17 cellular contexts compared by ENCODE assay signal in the genomic region with DNA sequence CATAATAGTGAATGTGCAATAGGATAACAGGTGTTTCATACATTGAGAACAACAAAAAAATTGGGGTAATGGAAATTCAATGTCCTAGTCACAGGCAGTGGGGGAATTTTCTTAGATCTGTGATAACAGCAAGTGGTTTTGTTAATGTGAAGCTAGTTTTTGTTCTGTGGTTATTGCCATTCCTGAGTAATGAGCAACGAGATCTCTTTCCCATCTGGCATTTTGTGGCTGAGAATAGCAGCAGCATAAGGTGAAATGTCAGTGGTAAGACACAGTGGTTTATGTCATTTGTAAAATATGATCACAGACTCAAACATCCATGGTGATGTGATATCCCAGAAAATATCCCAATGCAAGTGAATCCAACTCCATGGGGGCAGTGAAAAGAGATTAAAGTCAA.
DNase-seq lines count a peak whose midpoint lies in the region; TF ChIP-seq lines count a peak whose summit lies in the region.
"Had no signal": no experiment of that assay in that cellular context is flagged by ENCODE, and none has a peak within 500 bp of the region (broad histone marks: within the 10 kb centered on the region; RNA-seq: fewer than 3 reads in every experiment).

No MANE protein-coding gene starts in this region.

- in situ Hi-C loops in astrocyte of the spinal cord (cut with HindIII; ENCODE audit: low sequenced_read_pairs) = no loop called here

- no peaks in the 10 kb centered on the region for H3K36me3 Mint-ChIP-seq in osteocyte (ENCODE audit: unreplicated experiment)
- H3K36me3 Mint-ChIP-seq in CD4-positive, alpha-beta memory T cell = no peaks in the 10 kb centered on the region
- H3K36me3 Mint-ChIP-seq: natural killer cell treated with Interleukin-12 subunit alpha and Interleukin-12 subunit beta and Interleukin-15 and Interleukin-18, amount 100 ng/mL, for 72 hours had no signal

- no peaks in the 10 kb centered on the region for H3K36me3 ChIP-seq in CD4-positive, alpha-beta memory T cell (ENCODE audit: insufficient read depth, low read length)
- H3K36me3 ChIP-seq: right lobe of liver had no signal

- H3K4me1 Mint-ChIP-seq in osteocyte (ENCODE audit: unreplicated experiment) = no peaks in the 10 kb centered on the region
- H3K4me1 Mint-ChIP-seq in CD4-positive, alpha-beta memory T cell = no peaks in the 10 kb centered on the region
- H3K4me1 Mint-ChIP-seq: activated naive CD8-positive, alpha-beta T cell treated with anti-CD3 and anti-CD28 coated beads, Interleukin-2, amount 50 U/mL, for 24 hours had no signal

- intact Hi-C loops in CD4-positive, alpha-beta memory T cell (cut with micrococcal nuclease) = no loop called here

- POLR2A ChIA-PET in CD4-positive, alpha-beta memory T cell (lab: Charles Lee; ENCODE audit: partially characterized antibody) = no interaction called here

- H3K4me3 ChIP-seq in astrocyte of the spinal cord (ENCODE audit: low read depth, low read length) = no peak overlapping the region
- H3K4me3 ChIP-seq in CD4-positive, alpha-beta memory T cell (ENCODE audit: low read length in 2 of 2) = no peak overlapping the region
- H3K4me3 ChIP-seq: dorsolateral prefrontal cortex, K562, right lobe of liver had no signal

- TF ChIP-seq CTCF in astrocyte of the spinal cord (IDR thresholded peaks at IDR 0.05; ENCODE audit: low read depth, low read length) (no peak), osteocyte (IDR thresholded peaks at IDR 0.05) (no peak)

- H3K27ac Mint-ChIP-seq in osteocyte (ENCODE audit: unreplicated experiment) = no peak overlapping the region
- H3K27ac Mint-ChIP-seq in CD4-positive, alpha-beta memory T cell = no peak overlapping the region
- H3K27ac Mint-ChIP-seq: activated naive CD8-positive, alpha-beta T cell treated with anti-CD3 and anti-CD28 coated beads, Interleukin-2, amount 50 U/mL, for 24 hours; natural killer cell treated with Interleukin-12 subunit alpha and Interleukin-12 subunit beta and Interleukin-15 and Interleukin-18, amount 100 ng/mL, for 72 hours; stimulated activated naive CD8-positive, alpha-beta T cell treated with anti-CD3 and anti-CD28 coated beads, Interleukin-15, Interleukin-2, amounts not matched to agents 100 ng/mL and 50 ng/mL, for 24 hours had no signal

- CTCF ChIA-PET in CD4-positive, alpha-beta memory T cell (lab: Charles Lee; ENCODE audit: partially characterized antibody) = no interaction called here

- H3K27me3 Mint-ChIP-seq in osteocyte (ENCODE audit: unreplicated experiment) = no peaks in the 10 kb centered on the region
- H3K27me3 Mint-ChIP-seq in CD4-positive, alpha-beta memory T cell = no peaks in the 10 kb centered on the region
- H3K27me3 Mint-ChIP-seq: activated naive CD8-positive, alpha-beta T cell treated with anti-CD3 and anti-CD28 coated beads, Interleukin-2, amount 50 U/mL, for 24 hours; natural killer cell treated with Interleukin-12 subunit alpha and Interleukin-12 subunit beta and Interleukin-15 and Interleukin-18, amount 100 ng/mL, for 72 hours; stimulated activated naive CD8-positive, alpha-beta T cell treated with anti-CD3 and anti-CD28 coated beads, Interleukin-15, Interleukin-2, amounts not matched to agents 100 ng/mL and 50 ng/mL, for 24 hours had no signal

- no peak overlapping the region for H3K4me3 Mint-ChIP-seq in osteocyte (ENCODE audit: unreplicated experiment)
- no peak overlapping the region for H3K4me3 Mint-ChIP-seq in CD4-positive, alpha-beta memory T cell
- H3K4me3 Mint-ChIP-seq: activated naive CD8-positive, alpha-beta T cell treated with anti-CD3 and anti-CD28 coated beads, Interleukin-2, amount 50 U/mL, for 24 hours; natural killer cell treated with Interleukin-12 subunit alpha and Interleukin-12 subunit beta and Interleukin-15 and Interleukin-18, amount 100 ng/mL, for 72 hours; stimulated activated naive CD8-positive, alpha-beta T cell treated with anti-CD3 and anti-CD28 coated beads, Interleukin-15, Interleukin-2, amounts not matched to agents 100 ng/mL and 50 ng/mL, for 24 hours had no signal

- no peak overlapping the region for H3K27ac ChIP-seq in CD4-positive, alpha-beta memory T cell (ENCODE audit: low read depth, low read length)
- H3K27ac ChIP-seq: right lobe of liver had no signal

- no peaks in the 10 kb centered on the region for H3K4me1 ChIP-seq in CD4-positive, alpha-beta memory T cell (ENCODE audit: insufficient read depth, low read length)
- H3K4me1 ChIP-seq: right lobe of liver had no signal

- no peaks in the 10 kb centered on the region for H3K9me3 ChIP-seq in CD4-positive, alpha-beta memory T cell (ENCODE audit: control insufficient read depth in 1 of 2, low read length in 2 of 2)
- H3K9me3 ChIP-seq: right lobe of liver had no signal

- no peaks in the 10 kb centered on the region for H3K27me3 ChIP-seq in CD4-positive, alpha-beta memory T cell (ENCODE audit: insufficient read depth, low read length)
- H3K27me3 ChIP-seq: dorsolateral prefrontal cortex, right lobe of liver had no signal

- no peaks in the 10 kb centered on the region for H3K9me3 Mint-ChIP-seq in osteocyte (ENCODE audit: unreplicated experiment)
- H3K9me3 Mint-ChIP-seq in CD4-positive, alpha-beta memory T cell = peaks cover 0 to 2% (median 0%) of the 10 kb centered on the region in 8 donors
- H3K9me3 Mint-ChIP-seq: activated naive CD8-positive, alpha-beta T cell treated with anti-CD3 and anti-CD28 coated beads, Interleukin-2, amount 50 U/mL, for 24 hours; natural killer cell treated with Interleukin-12 subunit alpha and Interleukin-12 subunit beta and Interleukin-15 and Interleukin-18, amount 100 ng/mL, for 72 hours; stimulated activated naive CD8-positive, alpha-beta T cell treated with anti-CD3 and anti-CD28 coated beads, Interleukin-15, Interleukin-2, amounts not matched to agents 100 ng/mL and 50 ng/mL, for 24 hours had no signal

- peak; percentile 82 for DNase-seq in DMS 273 (lab: John Stamatoyannopoulos, UW; ENCODE audit: unreplicated experiment)
- DNase-seq in M059J (ENCODE audit: low read depth) = peak; percentile 91
- peak; percentile 74 for DNase-seq in astrocyte of the spinal cord (ENCODE audit: low read depth, low spot score)
- peak; percentile 94 for DNase-seq in iris pigment epithelial cell (ENCODE audit: low read depth)
- DNase-seq in effector CD4-positive, alpha-beta T cell = no peak
- DNase-seq in activated gamma-delta T cell treated with Interleukin-2 at 50 U/mL for 16 hours = no peak
- no peak for DNase-seq in osteocyte (ENCODE audit: extremely low spot score, unreplicated experiment)
- DNase-seq in CD4-positive, alpha-beta memory T cell = no peak
- DNase-seq: activated CD4-positive, alpha-beta T cell treated with anti-CD3 and anti-CD28 coated beads for 1 hour; activated naive CD8-positive, alpha-beta T cell treated with anti-CD3 and anti-CD28 coated beads, Interleukin-2, amount 50 U/mL, for 24 hours; DND-41; NCI-H2081; right lobe of liver had no signal

Comparison
In these comparisons a context has a peak if more than half of its experiments do, and no peak if none do; other contexts are left out.
1. DNase-seq: peak in DMS 273 (single experiment), M059J (single experiment), astrocyte of the spinal cord (single experiment) and iris pigment epithelial cell (single experiment); none in effector CD4-positive, alpha-beta T cell (single experiment), activated gamma-delta T cell treated with Interleukin-2 at 50 U/mL for 16 hours (single experiment), osteocyte (single experiment) and CD4-positive, alpha-beta memory T cell (0 of 5).